Comparison of ENCODE assay signal across 1 cellular context in the genomic region with DNA sequence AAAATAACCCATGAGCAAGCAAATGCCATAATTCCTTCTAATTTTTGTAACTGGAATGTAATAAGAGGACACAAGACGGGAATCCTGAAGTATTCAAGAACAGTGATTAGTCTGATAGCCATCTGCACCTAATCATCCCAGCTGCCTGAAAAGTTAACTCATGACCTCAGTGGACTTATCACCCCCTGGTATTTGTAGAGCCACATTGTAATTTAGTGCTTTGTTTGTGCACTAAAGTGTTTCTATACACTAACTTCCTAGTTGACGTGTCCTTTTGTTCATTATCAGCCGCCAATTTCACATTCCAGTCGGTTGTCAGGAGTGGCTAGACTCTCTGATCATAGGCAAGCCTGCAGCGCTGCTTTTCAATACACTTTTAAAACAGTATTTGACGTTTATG.
TF ChIP-seq lines count a peak whose summit lies in the region.

No MANE protein-coding gene starts in this region.

TF ChIP-seq in GM23338, 12 proteins besides CTCF, POLR2A, EP300 and RAD21:
- TF ChIP-seq, protein P1, sequence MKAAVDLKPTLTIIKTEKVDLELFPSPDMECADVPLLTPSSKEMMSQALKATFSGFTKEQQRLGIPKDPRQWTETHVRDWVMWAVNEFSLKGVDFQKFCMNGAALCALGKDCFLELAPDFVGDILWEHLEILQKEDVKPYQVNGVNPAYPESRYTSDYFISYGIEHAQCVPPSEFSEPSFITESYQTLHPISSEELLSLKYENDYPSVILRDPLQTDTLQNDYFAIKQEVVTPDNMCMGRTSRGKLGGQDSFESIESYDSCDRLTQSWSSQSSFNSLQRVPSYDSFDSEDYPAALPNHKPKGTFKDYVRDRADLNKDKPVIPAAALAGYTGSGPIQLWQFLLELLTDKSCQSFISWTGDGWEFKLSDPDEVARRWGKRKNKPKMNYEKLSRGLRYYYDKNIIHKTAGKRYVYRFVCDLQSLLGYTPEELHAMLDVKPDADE (IDR thresholded peaks at IDR 0.05) = no peak
- TF ChIP-seq CREB1 (CRISPR knock-in tag; IDR thresholded peaks at IDR 0.05; ENCODE audit: low read depth) (no peak), STAT1 (IDR thresholded peaks at IDR 0.05; ENCODE audit: unreplicated experiment) (no peak), ZNF114 (CRISPR knock-in tag; IDR thresholded peaks at IDR 0.05) (no peak), POLR2AphosphoS5 (IDR thresholded peaks at IDR 0.05; ENCODE audit: low read depth) (no peak), ZNF331 (CRISPR knock-in tag; IDR thresholded peaks at IDR 0.05; ENCODE audit: low read depth) (no peak), NANOG (IDR thresholded peaks at IDR 0.05; ENCODE audit: borderline replicate concordance) (no peak), EZH2 (IDR thresholded peaks at IDR 0.05; ENCODE audit: low read depth, unreplicated experiment) (no peak), EZH2phosphoT487 (IDR thresholded peaks at IDR 0.05; ENCODE audit: unreplicated experiment) (no peak), JUNB (IDR thresholded peaks at IDR 0.05; ENCODE audit: unreplicated experiment) (no peak)
- TF ChIP-seq, protein P2, sequence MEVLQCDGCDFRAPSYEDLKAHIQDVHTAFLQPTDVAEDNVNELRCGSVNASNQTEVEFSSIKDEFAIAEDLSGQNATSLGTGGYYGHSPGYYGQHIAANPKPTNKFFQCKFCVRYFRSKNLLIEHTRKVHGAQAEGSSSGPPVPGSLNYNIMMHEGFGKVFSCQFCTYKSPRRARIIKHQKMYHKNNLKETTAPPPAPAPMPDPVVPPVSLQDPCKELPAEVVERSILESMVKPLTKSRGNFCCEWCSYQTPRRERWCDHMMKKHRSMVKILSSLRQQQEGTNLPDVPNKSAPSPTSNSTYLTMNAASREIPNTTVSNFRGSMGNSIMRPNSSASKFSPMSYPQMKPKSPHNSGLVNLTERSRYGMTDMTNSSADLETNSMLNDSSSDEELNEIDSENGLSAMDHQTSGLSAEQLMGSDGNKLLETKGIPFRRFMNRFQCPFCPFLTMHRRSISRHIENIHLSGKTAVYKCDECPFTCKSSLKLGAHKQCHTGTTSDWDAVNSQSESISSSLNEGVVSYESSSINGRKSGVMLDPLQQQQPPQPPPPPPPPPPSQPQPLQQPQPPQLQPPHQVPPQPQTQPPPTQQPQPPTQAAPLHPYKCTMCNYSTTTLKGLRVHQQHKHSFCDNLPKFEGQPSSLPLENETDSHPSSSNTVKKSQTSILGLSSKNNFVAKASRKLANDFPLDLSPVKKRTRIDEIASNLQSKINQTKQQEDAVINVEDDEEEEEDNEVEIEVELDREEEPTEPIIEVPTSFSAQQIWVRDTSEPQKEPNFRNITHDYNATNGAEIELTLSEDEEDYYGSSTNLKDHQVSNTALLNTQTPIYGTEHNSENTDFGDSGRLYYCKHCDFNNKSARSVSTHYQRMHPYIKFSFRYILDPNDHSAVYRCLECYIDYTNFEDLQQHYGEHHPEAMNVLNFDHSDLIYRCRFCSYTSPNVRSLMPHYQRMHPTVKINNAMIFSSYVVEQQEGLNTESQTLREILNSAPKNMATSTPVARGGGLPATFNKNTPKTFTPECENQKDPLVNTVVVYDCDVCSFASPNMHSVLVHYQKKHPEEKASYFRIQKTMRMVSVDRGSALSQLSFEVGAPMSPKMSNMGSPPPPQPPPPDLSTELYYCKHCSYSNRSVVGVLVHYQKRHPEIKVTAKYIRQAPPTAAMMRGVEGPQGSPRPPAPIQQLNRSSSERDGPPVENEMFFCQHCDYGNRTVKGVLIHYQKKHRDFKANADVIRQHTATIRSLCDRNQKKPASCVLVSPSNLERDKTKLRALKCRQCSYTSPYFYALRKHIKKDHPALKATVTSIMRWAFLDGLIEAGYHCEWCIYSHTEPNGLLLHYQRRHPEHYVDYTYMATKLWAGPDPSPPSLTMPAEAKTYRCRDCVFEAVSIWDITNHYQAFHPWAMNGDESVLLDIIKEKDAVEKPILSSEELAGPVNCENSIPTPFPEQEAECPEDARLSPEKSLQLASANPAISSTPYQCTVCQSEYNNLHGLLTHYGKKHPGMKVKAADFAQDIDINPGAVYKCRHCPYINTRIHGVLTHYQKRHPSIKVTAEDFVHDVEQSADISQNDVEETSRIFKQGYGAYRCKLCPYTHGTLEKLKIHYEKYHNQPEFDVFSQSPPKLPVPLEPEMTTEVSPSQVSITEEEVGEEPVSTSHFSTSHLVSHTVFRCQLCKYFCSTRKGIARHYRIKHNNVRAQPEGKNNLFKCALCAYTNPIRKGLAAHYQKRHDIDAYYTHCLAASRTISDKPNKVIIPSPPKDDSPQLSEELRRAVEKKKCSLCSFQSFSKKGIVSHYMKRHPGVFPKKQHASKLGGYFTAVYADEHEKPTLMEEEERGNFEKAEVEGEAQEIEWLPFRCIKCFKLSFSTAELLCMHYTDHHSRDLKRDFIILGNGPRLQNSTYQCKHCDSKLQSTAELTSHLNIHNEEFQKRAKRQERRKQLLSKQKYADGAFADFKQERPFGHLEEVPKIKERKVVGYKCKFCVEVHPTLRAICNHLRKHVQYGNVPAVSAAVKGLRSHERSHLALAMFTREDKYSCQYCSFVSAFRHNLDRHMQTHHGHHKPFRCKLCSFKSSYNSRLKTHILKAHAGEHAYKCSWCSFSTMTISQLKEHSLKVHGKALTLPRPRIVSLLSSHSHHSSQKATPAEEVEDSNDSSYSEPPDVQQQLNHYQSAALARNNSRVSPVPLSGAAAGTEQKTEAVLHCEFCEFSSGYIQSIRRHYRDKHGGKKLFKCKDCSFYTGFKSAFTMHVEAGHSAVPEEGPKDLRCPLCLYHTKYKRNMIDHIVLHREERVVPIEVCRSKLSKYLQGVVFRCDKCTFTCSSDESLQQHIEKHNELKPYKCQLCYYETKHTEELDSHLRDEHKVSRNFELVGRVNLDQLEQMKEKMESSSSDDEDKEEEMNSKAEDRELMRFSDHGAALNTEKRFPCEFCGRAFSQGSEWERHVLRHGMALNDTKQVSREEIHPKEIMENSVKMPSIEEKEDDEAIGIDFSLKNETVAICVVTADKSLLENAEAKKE (CRISPR knock-in tag; IDR thresholded peaks at IDR 0.05) = no peak
- TF ChIP-seq, protein P3, sequence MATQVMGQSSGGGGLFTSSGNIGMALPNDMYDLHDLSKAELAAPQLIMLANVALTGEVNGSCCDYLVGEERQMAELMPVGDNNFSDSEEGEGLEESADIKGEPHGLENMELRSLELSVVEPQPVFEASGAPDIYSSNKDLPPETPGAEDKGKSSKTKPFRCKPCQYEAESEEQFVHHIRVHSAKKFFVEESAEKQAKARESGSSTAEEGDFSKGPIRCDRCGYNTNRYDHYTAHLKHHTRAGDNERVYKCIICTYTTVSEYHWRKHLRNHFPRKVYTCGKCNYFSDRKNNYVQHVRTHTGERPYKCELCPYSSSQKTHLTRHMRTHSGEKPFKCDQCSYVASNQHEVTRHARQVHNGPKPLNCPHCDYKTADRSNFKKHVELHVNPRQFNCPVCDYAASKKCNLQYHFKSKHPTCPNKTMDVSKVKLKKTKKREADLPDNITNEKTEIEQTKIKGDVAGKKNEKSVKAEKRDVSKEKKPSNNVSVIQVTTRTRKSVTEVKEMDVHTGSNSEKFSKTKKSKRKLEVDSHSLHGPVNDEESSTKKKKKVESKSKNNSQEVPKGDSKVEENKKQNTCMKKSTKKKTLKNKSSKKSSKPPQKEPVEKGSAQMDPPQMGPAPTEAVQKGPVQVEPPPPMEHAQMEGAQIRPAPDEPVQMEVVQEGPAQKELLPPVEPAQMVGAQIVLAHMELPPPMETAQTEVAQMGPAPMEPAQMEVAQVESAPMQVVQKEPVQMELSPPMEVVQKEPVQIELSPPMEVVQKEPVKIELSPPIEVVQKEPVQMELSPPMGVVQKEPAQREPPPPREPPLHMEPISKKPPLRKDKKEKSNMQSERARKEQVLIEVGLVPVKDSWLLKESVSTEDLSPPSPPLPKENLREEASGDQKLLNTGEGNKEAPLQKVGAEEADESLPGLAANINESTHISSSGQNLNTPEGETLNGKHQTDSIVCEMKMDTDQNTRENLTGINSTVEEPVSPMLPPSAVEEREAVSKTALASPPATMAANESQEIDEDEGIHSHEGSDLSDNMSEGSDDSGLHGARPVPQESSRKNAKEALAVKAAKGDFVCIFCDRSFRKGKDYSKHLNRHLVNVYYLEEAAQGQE (IDR thresholded peaks at IDR 0.05; ENCODE audit: unreplicated experiment) = no peak
